In genomic region chr11:75387742-75388294, GRCh38 we compare ENCODE assay signal across 2 cellular contexts.
TF ChIP-seq lines count a peak whose summit lies in the region.

No MANE protein-coding gene starts in this region.

TF ChIP-seq in K562, 482 proteins besides CTCF, POLR2A, EP300 and RAD21:
- TF ChIP-seq NCOA4 (IDR thresholded peaks at IDR 0.05; ENCODE audit: partially characterized antibody): no peak
- TF ChIP-seq ZNF121 (CRISPR knock-in tag; conservative IDR thresholded peaks at IDR 0.05): 0 out of 2 replicates have a peak, but pooled peaks have one; percentile 44
- no peak for TF ChIP-seq SAFB (IDR thresholded peaks at IDR 0.05; ENCODE audit: borderline replicate concordance, low read depth, low read length)
- no peak for TF ChIP-seq E4F1 (CRISPR knock-in tag; IDR thresholded peaks at IDR 0.05; ENCODE audit: borderline replicate concordance)
- TF ChIP-seq STAT6 (CRISPR knock-in tag; IDR thresholded peaks at IDR 0.05): no peak
- no peak for TF ChIP-seq TEAD4 (IDR thresholded peaks at IDR 0.05; ENCODE audit: low read length)
- no peak for TF ChIP-seq TEAD4 (CRISPR knock-in tag; IDR thresholded peaks at IDR 0.05; ENCODE audit: borderline replicate concordance)
TF ChIP-seq in K562: peak in this region for 1.

TF ChIP-seq in SK-N-SH, 30 proteins besides CTCF, POLR2A, EP300 and RAD21:
- TF ChIP-seq GABPA (IDR thresholded peaks at IDR 0.05; ENCODE audit: low read depth): no peak
- no peak for TF ChIP-seq FOXJ3 (CRISPR knock-in tag; IDR thresholded peaks at IDR 0.05)
- no peak for TF ChIP-seq FOXM1 (IDR thresholded peaks at IDR 0.05; ENCODE audit: low read depth)
- no peak for TF ChIP-seq PBX3 (IDR thresholded peaks at IDR 0.05)
- TF ChIP-seq JUND (IDR thresholded peaks at IDR 0.05): no peak
- no peak for TF ChIP-seq EZH2phosphoT487 (IDR thresholded peaks at IDR 0.05; ENCODE audit: borderline replicate concordance, low read depth)
- no peak for TF ChIP-seq NFIC (IDR thresholded peaks at IDR 0.05; ENCODE audit: borderline replicate concordance)
- no peak for TF ChIP-seq GATA2 (CRISPR knock-in tag; IDR thresholded peaks at IDR 0.05)
- no peak for TF ChIP-seq CHD2 (IDR thresholded peaks at IDR 0.05; ENCODE audit: low read length, partially characterized antibody)
- TF ChIP-seq USF2 (IDR thresholded peaks at IDR 0.05; ENCODE audit: borderline replicate concordance, low read depth, low read length): no peak
